Comparison of ENCODE assay signal across 15 cellular contexts in genomic region chr17:40707720-40708119, GRCh38. TPM values are rescaled to one million over a fixed set of nuclear protein-coding genes. Genes with fewer than 3 reads are reported as not detected.
DNase-seq lines count a peak whose midpoint lies in the region; ATAC-seq and TF ChIP-seq lines count a peak whose summit lies in the region.
"Had no signal": no experiment of that assay in that cellular context is flagged by ENCODE, and none has a peak within 500 bp of the region (broad histone marks: within the 10 kb centered on the region; RNA-seq: fewer than 3 reads in every experiment).

No MANE protein-coding gene starts in this region.

- H3K36me3 Mint-ChIP-seq in CD4-positive, alpha-beta T cell (ENCODE audit: low read depth): no peaks in the 10 kb centered on the region
- H3K36me3 Mint-ChIP-seq: activated naive CD8-positive, alpha-beta T cell treated with anti-CD3 and anti-CD28 coated beads, Interleukin-2, amount 10 ng/mL, durations not matched to agents 7 days and 5 days; naive B cell had no signal

- H3K9me3 ChIP-seq in mammary epithelial cell (replicated peaks; ENCODE audit: insufficient read depth, low read length) (no peaks in the 10 kb centered on the region), right cardiac atrium (ENCODE audit: control insufficient read depth, low read length) (no peaks in the 10 kb centered on the region), skeletal muscle tissue (ENCODE audit: control insufficient read depth in 3 of 3, low read length in 3 of 3) (no peaks in the 10 kb centered on the region)
- no peaks in the 10 kb centered on the region for H3K9me3 ChIP-seq in CD4-positive, alpha-beta T cell (ENCODE audit: control insufficient read depth, low read length)

- no TSS peak for BruUV-seq in mammary epithelial cell (replicated peaks; lab: Mats Ljungman, UMichigan)

- no peaks in the 10 kb centered on the region for H3K79me2 ChIP-seq in mammary epithelial cell (ENCODE audit: insufficient read depth, low read length)

- H3K27me3 Mint-ChIP-seq in CD4-positive, alpha-beta T cell: peaks cover 38% of the 10 kb centered on the region

- no peaks in the 10 kb centered on the region for H3K9me3 Mint-ChIP-seq in CD4-positive, alpha-beta T cell
- H3K9me3 Mint-ChIP-seq: activated naive CD8-positive, alpha-beta T cell treated with anti-CD3 and anti-CD28 coated beads, Interleukin-2, amount 10 ng/mL, durations not matched to agents 7 days and 5 days; endodermal cell; naive B cell had no signal

- no peak overlapping the region for H3K27ac Mint-ChIP-seq in CD4-positive, alpha-beta T cell
- H3K27ac Mint-ChIP-seq: activated naive CD8-positive, alpha-beta T cell treated with anti-CD3 and anti-CD28 coated beads, Interleukin-2, amount 10 ng/mL, durations not matched to agents 7 days and 5 days; endodermal cell had no signal

- TF ChIP-seq CTCF in mammary epithelial cell (conservative IDR thresholded peaks at IDR 0.05 in 1 of 2, IDR thresholded peaks at IDR 0.05 in 1 of 2; ENCODE audit: extremely low read depth in 1 of 2, insufficient read depth in 1 of 2, low read depth in 1 of 2, low read length in 2 of 2): no peak
- TF ChIP-seq CTCF in CD4-positive, alpha-beta T cell (IDR thresholded peaks at IDR 0.05): no peak

- WGBS in mammary epithelial cell (ENCODE audit: low coverage, missing lambda C conversion rate): 64% methylated on average over 7 of the region's 7 CpGs
- whole genome bisulfite sequencing in right cardiac atrium: 41% methylated on average over 7 of the region's 7 CpGs

- no peak overlapping the region for H3K4me3 Mint-ChIP-seq in CD4-positive, alpha-beta T cell
- H3K4me3 Mint-ChIP-seq: activated naive CD8-positive, alpha-beta T cell treated with anti-CD3 and anti-CD28 coated beads, Interleukin-2, amount 10 ng/mL, durations not matched to agents 7 days and 5 days; endodermal cell; naive B cell had no signal

- dilution Hi-C loops in mammary epithelial cell (cut with HindIII; ENCODE audit: low sequenced_read_pairs): no loop called here

- DNase-seq in LoVo (ENCODE audit: low spot score) (peak; percentile 19), mammary epithelial cell (no peak), right cardiac atrium (peak; percentile 73 to 88 (median 75)), SW480 (ENCODE audit: low spot score) (no peak), HUDEP-2 (lab: John Stamatoyannopoulos, UW; ENCODE audit: unreplicated experiment in 76 of 76) (no peak)
- DNase-seq in effector CD8-positive, alpha-beta T cell (lab: John Stamatoyannopoulos, UW): no peak
- no peak for DNase-seq in CD4-positive, alpha-beta T cell
- DNase-seq: activated naive CD8-positive, alpha-beta T cell treated with anti-CD3 and anti-CD28 coated beads, Interleukin-2, amount 10 ng/mL, durations not matched to agents 7 days and 5 days; endodermal cell; Kasumi-1; naive B cell; NCI-H2171; stimulated activated CD8-positive, alpha-beta memory T cell treated with anti-CD3 and anti-CD28 coated beads, Interleukin-4, amount 100 ng/mL, for 48 hours had no signal

- H3K27ac ChIP-seq in mammary epithelial cell (ENCODE audit: insufficient read depth, low read depth, low read length): no peak overlapping the region
- peak overlapping the region; percentile 76 for H3K27ac ChIP-seq in right cardiac atrium (ENCODE audit: low read length)
- peak overlapping the region; percentile 9 for H3K27ac ChIP-seq in skeletal muscle tissue (ENCODE audit: low read depth, low read length)
- no peak overlapping the region for H3K27ac ChIP-seq in CD4-positive, alpha-beta T cell (ENCODE audit: low read depth, low read length)
- H3K27ac ChIP-seq: C4-2B had no signal

- no peaks in the 10 kb centered on the region for H3K4me1 ChIP-seq in mammary epithelial cell (ENCODE audit: insufficient read depth, low read length)
- H3K4me1 ChIP-seq in right cardiac atrium (ENCODE audit: control insufficient read depth, insufficient read depth, low read length): peaks cover 3% of the 10 kb centered on the region
- H3K4me1 ChIP-seq in skeletal muscle tissue (ENCODE audit: control insufficient read depth in 3 of 3, insufficient read depth in 3 of 3, low read length in 3 of 3): no peaks in the 10 kb centered on the region

- no peaks in the 10 kb centered on the region for H4K20me1 ChIP-seq in mammary epithelial cell (ENCODE audit: insufficient read depth, low read length)

- ATAC-seq in right cardiac atrium: peak; percentile 96 to 98
- ATAC-seq in CD4-positive, alpha-beta T cell (ENCODE audit: poor library complexity): no peak

- H3K4me3 ChIP-seq in mammary epithelial cell (replicated peaks in 1 of 3; ENCODE audit: insufficient read depth in 1 of 3, low read depth in 2 of 3, low read length in 3 of 3) (no peak overlapping the region), right cardiac atrium (ENCODE audit: low read length) (no peak overlapping the region), skeletal muscle tissue (ENCODE audit: low read length in 3 of 3) (no peak overlapping the region)

- no peaks in the 10 kb centered on the region for H3K36me3 ChIP-seq in mammary epithelial cell (ENCODE audit: insufficient read depth, low read length)
- H3K36me3 ChIP-seq in skeletal muscle tissue (ENCODE audit: control insufficient read depth in 3 of 3, insufficient read depth in 3 of 3, low read length in 3 of 3): no peaks in the 10 kb centered on the region

- no peaks in the 10 kb centered on the region for H3K27me3 ChIP-seq in mammary epithelial cell (ENCODE audit: insufficient read depth, low read length)
- no peaks in the 10 kb centered on the region for H3K27me3 ChIP-seq in right cardiac atrium (ENCODE audit: control insufficient read depth, insufficient read depth)
- H3K27me3 ChIP-seq in skeletal muscle tissue (ENCODE audit: control insufficient read depth in 3 of 3, insufficient read depth in 3 of 3, low read length in 3 of 3): peaks cover 0 to 4% (median 0%) of the 10 kb centered on the region in 3 donors
- H3K27me3 ChIP-seq in CD4-positive, alpha-beta T cell (ENCODE audit: control insufficient read depth, insufficient read depth, low read length): peaks cover 5% of the 10 kb centered on the region

- H3K4me1 Mint-ChIP-seq in CD4-positive, alpha-beta T cell (ENCODE audit: low read depth): no peaks in the 10 kb centered on the region
- H3K4me1 Mint-ChIP-seq: activated naive CD8-positive, alpha-beta T cell treated with anti-CD3 and anti-CD28 coated beads, Interleukin-2, amount 10 ng/mL, durations not matched to agents 7 days and 5 days had no signal

- CTCF ChIA-PET in mammary epithelial cell (lab: Charles Lee; ENCODE audit: low non-redundant PET): no interaction called here
- CTCF ChIA-PET in CD4-positive, alpha-beta T cell (lab: Charles Lee): no interaction called here

- H3K4me2 ChIP-seq in mammary epithelial cell (ENCODE audit: insufficient read depth, low read depth, low read length): no peak overlapping the region

- H2AFZ ChIP-seq in mammary epithelial cell (ENCODE audit: low read depth, low read length): peak overlapping the region; percentile 9

- POLR2A ChIA-PET in CD4-positive, alpha-beta T cell (lab: Charles Lee): no interaction called here

- intact Hi-C loops in mammary epithelial cell (cut with micrococcal nuclease) (no loop called here), right cardiac atrium (cut with DNase I) (no loop called here)
- intact Hi-C loops in CD4-positive, alpha-beta T cell (cut with DNase I, micrococcal nuclease): no loop called here

- H3K9ac ChIP-seq in mammary epithelial cell (ENCODE audit: insufficient read depth, low read length) (no peak overlapping the region), skeletal muscle tissue (ENCODE audit: low read depth in 1 of 3, low read length in 3 of 3) (no peak overlapping the region)

- in situ Hi-C loops in mammary epithelial cell (cut with MboI; ENCODE audit: low sequenced_read_pairs in 2 of 2): no loop called here

RNA-seq across cellular contexts. Expression of gene KRT24, which starts 4.2 kb away (rescaled TPM):
- total RNA-seq in mammary epithelial cell: not detected
- not detected for polyA plus RNA-seq in mammary epithelial cell
- not detected for polyA minus RNA-seq in mammary epithelial cell
- not detected for total RNA-seq in right cardiac atrium
- 0.16 TPM for polyA plus RNA-seq in right cardiac atrium
- total RNA-seq in skeletal muscle tissue: not detected
- total RNA-seq in CD4-positive, alpha-beta T cell: not detected
- total RNA-seq: activated naive CD8-positive, alpha-beta T cell treated with anti-CD3 and anti-CD28 coated beads, Interleukin-2, amount 10 ng/mL, durations not matched to agents 7 days and 5 days; endodermal cell had no signal

RNA-seq across cellular contexts. Expression of gene KRT222, which starts 42.7 kb away (rescaled TPM):
- total RNA-seq in mammary epithelial cell (under 1 TPM; 0.67 to 0.94 TPM), right cardiac atrium (1 to 10 TPM in 1 of 4 donors, under 1 TPM in 3; 0.45 to 1.4 (median 0.58) TPM), skeletal muscle tissue (0.52 TPM)
- polyA plus RNA-seq in mammary epithelial cell (0.24 TPM), right cardiac atrium (1.5 TPM)
- polyA minus RNA-seq in mammary epithelial cell: not detected
- total RNA-seq in CD4-positive, alpha-beta T cell: not detected
- total RNA-seq: activated naive CD8-positive, alpha-beta T cell treated with anti-CD3 and anti-CD28 coated beads, Interleukin-2, amount 10 ng/mL, durations not matched to agents 7 days and 5 days had no signal

RNA-seq across cellular contexts. Expression of gene KRT25, which starts 47.4 kb away (rescaled TPM):
- total RNA-seq in mammary epithelial cell (not detected), right cardiac atrium (not detected), skeletal muscle tissue (not detected)
- polyA plus RNA-seq in mammary epithelial cell (not detected), right cardiac atrium (not detected)
- not detected for polyA minus RNA-seq in mammary epithelial cell
- total RNA-seq in CD4-positive, alpha-beta T cell: not detected
- total RNA-seq: activated naive CD8-positive, alpha-beta T cell treated with anti-CD3 and anti-CD28 coated beads, Interleukin-2, amount 10 ng/mL, durations not matched to agents 7 days and 5 days; endodermal cell had no signal

Comparison
In these comparisons a context has a peak if more than half of its experiments do, and no peak if none do; other contexts are left out.
1. DNase-seq: peak in LoVo (single experiment) and right cardiac atrium (3 of 3); none in mammary epithelial cell (single experiment), effector CD8-positive, alpha-beta T cell (single experiment), CD4-positive, alpha-beta T cell (0 of 10), SW480 (single experiment) and HUDEP-2 (0 of 76).
2. H3K27ac ChIP-seq: peak in right cardiac atrium (single experiment) and skeletal muscle tissue (single experiment); none in mammary epithelial cell (single experiment) and CD4-positive, alpha-beta T cell (single experiment).